Comparison of ENCODE assay signal across 1 cellular context in genomic region chr5:61496406-61497307, GRCh38.
TF ChIP-seq lines count a peak whose summit lies in the region.

No MANE protein-coding gene starts in this region.

TF ChIP-seq in SK-N-SH, 30 proteins besides CTCF, POLR2A, EP300 and RAD21 (continued from another document):
- TF ChIP-seq GATA2 (CRISPR knock-in tag; IDR thresholded peaks at IDR 0.05) = peak; percentile 48
- no peak for TF ChIP-seq NFIC (IDR thresholded peaks at IDR 0.05; ENCODE audit: borderline replicate concordance)
- TF ChIP-seq NRF1 (IDR thresholded peaks at IDR 0.05; ENCODE audit: low read depth, low read length) = no peak
- no peak for TF ChIP-seq MEF2A (IDR thresholded peaks at IDR 0.05; ENCODE audit: borderline replicate concordance, low read depth)
- TF ChIP-seq ELF1 (IDR thresholded peaks at IDR 0.05) = no peak
- TF ChIP-seq SIN3A (IDR thresholded peaks at IDR 0.05; ENCODE audit: borderline replicate concordance, low read depth, low read length) = no peak
- TF ChIP-seq, protein P1, sequence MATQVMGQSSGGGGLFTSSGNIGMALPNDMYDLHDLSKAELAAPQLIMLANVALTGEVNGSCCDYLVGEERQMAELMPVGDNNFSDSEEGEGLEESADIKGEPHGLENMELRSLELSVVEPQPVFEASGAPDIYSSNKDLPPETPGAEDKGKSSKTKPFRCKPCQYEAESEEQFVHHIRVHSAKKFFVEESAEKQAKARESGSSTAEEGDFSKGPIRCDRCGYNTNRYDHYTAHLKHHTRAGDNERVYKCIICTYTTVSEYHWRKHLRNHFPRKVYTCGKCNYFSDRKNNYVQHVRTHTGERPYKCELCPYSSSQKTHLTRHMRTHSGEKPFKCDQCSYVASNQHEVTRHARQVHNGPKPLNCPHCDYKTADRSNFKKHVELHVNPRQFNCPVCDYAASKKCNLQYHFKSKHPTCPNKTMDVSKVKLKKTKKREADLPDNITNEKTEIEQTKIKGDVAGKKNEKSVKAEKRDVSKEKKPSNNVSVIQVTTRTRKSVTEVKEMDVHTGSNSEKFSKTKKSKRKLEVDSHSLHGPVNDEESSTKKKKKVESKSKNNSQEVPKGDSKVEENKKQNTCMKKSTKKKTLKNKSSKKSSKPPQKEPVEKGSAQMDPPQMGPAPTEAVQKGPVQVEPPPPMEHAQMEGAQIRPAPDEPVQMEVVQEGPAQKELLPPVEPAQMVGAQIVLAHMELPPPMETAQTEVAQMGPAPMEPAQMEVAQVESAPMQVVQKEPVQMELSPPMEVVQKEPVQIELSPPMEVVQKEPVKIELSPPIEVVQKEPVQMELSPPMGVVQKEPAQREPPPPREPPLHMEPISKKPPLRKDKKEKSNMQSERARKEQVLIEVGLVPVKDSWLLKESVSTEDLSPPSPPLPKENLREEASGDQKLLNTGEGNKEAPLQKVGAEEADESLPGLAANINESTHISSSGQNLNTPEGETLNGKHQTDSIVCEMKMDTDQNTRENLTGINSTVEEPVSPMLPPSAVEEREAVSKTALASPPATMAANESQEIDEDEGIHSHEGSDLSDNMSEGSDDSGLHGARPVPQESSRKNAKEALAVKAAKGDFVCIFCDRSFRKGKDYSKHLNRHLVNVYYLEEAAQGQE (IDR thresholded peaks at IDR 0.05; ENCODE audit: low read depth, low read length) = no peak
- TF ChIP-seq TEAD4 (IDR thresholded peaks at IDR 0.05; ENCODE audit: borderline replicate concordance, insufficient read depth) = no peak
- no peak for TF ChIP-seq FOXM1 (IDR thresholded peaks at IDR 0.05; ENCODE audit: low read depth)
- TF ChIP-seq GABPA (IDR thresholded peaks at IDR 0.05; ENCODE audit: low read depth) = no peak
